ENCODE assay signal across 9 cellular contexts in genomic region chr2:165573534-165574461, GRCh38.
DNase-seq lines count a peak whose midpoint lies in the region; ATAC-seq and TF ChIP-seq lines count a peak whose summit lies in the region.
"Had no signal": no experiment of that assay in that cellular context is flagged by ENCODE, and none has a peak within 500 bp of the region (broad histone marks: within the 10 kb centered on the region; RNA-seq: fewer than 3 reads in every experiment).

No MANE protein-coding gene starts in this region.

- H3K27ac Mint-ChIP-seq in effector memory CD8-positive, alpha-beta T cell = no peak overlapping the region

- no peaks in the 10 kb centered on the region for H3K9me3 Mint-ChIP-seq in effector memory CD8-positive, alpha-beta T cell

- H3K9me3 ChIP-seq in iPS DF 6.9 (ENCODE audit: control insufficient read depth, insufficient read depth, low read length) = no peaks in the 10 kb centered on the region

- no peaks in the 10 kb centered on the region for H3K4me1 Mint-ChIP-seq in effector memory CD8-positive, alpha-beta T cell (ENCODE audit: low read depth in 2 of 2)

- H3K27me3 Mint-ChIP-seq in effector memory CD8-positive, alpha-beta T cell = peaks cover 6 to 9% of the 10 kb centered on the region in 2 donors

- no peaks in the 10 kb centered on the region for H3K4me1 ChIP-seq in iPS DF 6.9 (ENCODE audit: control insufficient read depth, insufficient read depth, low read length)

- H3K4me3 ChIP-seq in iPS DF 6.9 (ENCODE audit: low read length) (no peak overlapping the region; the same call in 1 of the 2 replicates), retinal pigment epithelial cell (ENCODE audit: low read length) (peak overlapping the region; percentile 73)

- no CpG with 5 or more reads among the region's 17 CpGs for WGBS in iPS DF 6.9 (ENCODE audit: insufficient coverage, insufficient read length)

- H3K4me3 Mint-ChIP-seq in effector memory CD8-positive, alpha-beta T cell = no peak overlapping the region

- H3K36me3 Mint-ChIP-seq in effector memory CD8-positive, alpha-beta T cell (ENCODE audit: insufficient read depth) = no peaks in the 10 kb centered on the region

- H3K27ac ChIP-seq in iPS DF 6.9 (ENCODE audit: low read length) = no peak overlapping the region
- H3K27ac ChIP-seq: C4-2B had no signal

- DNase-seq in ACHN (peak; percentile 79), NCI-H1694 (lab: John Stamatoyannopoulos, UW) (peak; percentile 94), amygdala (lab: John Stamatoyannopoulos, UW) (peak; percentile 9 to 87 (median 62)), iPS DF 6.9 (ENCODE audit: low read depth, low spot score) (peak; percentile 68), retinal pigment epithelial cell (ENCODE audit: low read depth) (peak; percentile 27)
- DNase-seq in effector memory CD8-positive, alpha-beta T cell = no peak
- DNase-seq in activated CD4-positive, CD25-positive, alpha-beta regulatory T cell (lab: John Stamatoyannopoulos, UW) = no peak

- H3K27me3 ChIP-seq in iPS DF 6.9 (ENCODE audit: control insufficient read depth, insufficient read depth, low read length) = no peaks in the 10 kb centered on the region

- in situ Hi-C loops in ACHN (cut with HindIII; ENCODE audit: low pct_ligation_motif_present, low pct_unique_long_range_greater_than_20kb, low sequenced_read_pairs) = no loop called here

- no peak for TF ChIP-seq CTCF in retinal pigment epithelial cell (conservative IDR thresholded peaks at IDR 0.05; ENCODE audit: low read depth, low read length)

- H3K36me3 ChIP-seq in iPS DF 6.9 (ENCODE audit: control insufficient read depth, insufficient read depth, low read length) = no peaks in the 10 kb centered on the region

- ATAC-seq in effector memory CD8-positive, alpha-beta T cell (replicated peaks) = no peak
- ATAC-seq in GM21737 (IDR thresholded peaks at IDR 0.05; ENCODE audit: unreplicated experiment) = no peak

Comparison
In these comparisons a context has a peak if more than half of its experiments do, and no peak if none do; other contexts are left out.
1. DNase-seq: peak in ACHN (single experiment), NCI-H1694 (single experiment), amygdala (56 of 56), iPS DF 6.9 (single experiment) and retinal pigment epithelial cell (single experiment); none in effector memory CD8-positive, alpha-beta T cell (0 of 3) and activated CD4-positive, CD25-positive, alpha-beta regulatory T cell (0 of 4).